Comparison of ENCODE assay signal across 16 cellular contexts in the genomic region with DNA sequence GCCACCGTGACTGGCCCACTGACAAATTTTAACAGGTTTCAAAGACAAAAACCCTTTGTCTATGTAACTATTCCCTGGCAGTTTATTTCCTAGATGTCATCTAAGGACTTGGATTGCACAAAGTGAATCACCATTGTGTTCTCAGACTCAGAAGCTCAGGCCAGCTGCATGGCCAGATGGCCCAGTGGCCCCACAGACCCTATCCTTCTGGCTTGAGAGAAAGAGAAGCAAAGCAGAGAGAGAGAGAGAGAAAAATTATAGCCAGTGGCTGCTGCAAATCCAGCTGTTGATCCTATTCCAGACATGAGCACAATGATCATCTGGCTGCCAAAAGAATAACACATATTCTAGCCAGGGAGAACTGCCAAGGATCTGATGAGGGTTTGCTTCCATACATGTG. TPM values are rescaled to one million over a fixed set of nuclear protein-coding genes. Genes with fewer than 3 reads are reported as not detected.
DNase-seq lines count a peak whose midpoint lies in the region; ATAC-seq and TF ChIP-seq lines count a peak whose summit lies in the region.
"Had no signal": no experiment of that assay in that cellular context is flagged by ENCODE, and none has a peak within 500 bp of the region (broad histone marks: within the 10 kb centered on the region; RNA-seq: fewer than 3 reads in every experiment).

No MANE protein-coding gene starts in this region.

- H3K4me3 Mint-ChIP-seq in activated CD4-positive, alpha-beta T cell treated with anti-CD3 and anti-CD28 coated beads, Interleukin-2, amount 10 ng/mL, durations not matched to agents 7 days and 5 days: no peak overlapping the region
- no peak overlapping the region for H3K4me3 Mint-ChIP-seq in brain
- H3K4me3 Mint-ChIP-seq: activated naive CD8-positive, alpha-beta T cell had no signal

- no peaks in the 10 kb centered on the region for H3K27me3 Mint-ChIP-seq in activated CD4-positive, alpha-beta T cell treated with anti-CD3 and anti-CD28 coated beads, Interleukin-2, amount 10 ng/mL, durations not matched to agents 7 days and 5 days
- H3K27me3 Mint-ChIP-seq in brain: no peaks in the 10 kb centered on the region
- H3K27me3 Mint-ChIP-seq: activated naive CD8-positive, alpha-beta T cell had no signal

- intact Hi-C loops in left ventricle myocardium superior (cut with micrococcal nuclease): no loop called here

- peak overlapping the region; percentile 31 for H3K27ac ChIP-seq in stomach smooth muscle (ENCODE audit: low read length)

- POLR2A ChIA-PET in activated CD4-positive, alpha-beta T cell treated with anti-CD3 and anti-CD28 coated beads, Interleukin-2, amount 10 ng/mL, durations not matched to agents 7 days and 5 days (lab: Charles Lee): no interaction called here

- H3K9me3 ChIP-seq in stomach smooth muscle (ENCODE audit: control insufficient read depth in 2 of 2, low read length in 2 of 2): no peaks in the 10 kb centered on the region

- ATAC-seq in left ventricle myocardium superior (peak; percentile 95), GM21737 (IDR thresholded peaks at IDR 0.05; ENCODE audit: unreplicated experiment) (no peak), GM19023 (IDR thresholded peaks at IDR 0.05; ENCODE audit: unreplicated experiment) (no peak)

- no peak overlapping the region for H3K9ac ChIP-seq in stomach smooth muscle (ENCODE audit: low read length in 2 of 2)

- peaks cover 60% of the 10 kb centered on the region for H3K4me1 Mint-ChIP-seq in activated CD4-positive, alpha-beta T cell treated with anti-CD3 and anti-CD28 coated beads, Interleukin-2, amount 10 ng/mL, durations not matched to agents 7 days and 5 days
- H3K4me1 Mint-ChIP-seq in brain: peaks cover 16% of the 10 kb centered on the region

- TF ChIP-seq CTCF in brain (conservative IDR thresholded peaks at IDR 0.05) (no peak), GM20000 (IDR thresholded peaks at IDR 0.05; ENCODE audit: extremely low read depth, missing control alignments) (no peak)

- no peaks in the 10 kb centered on the region for H3K36me3 ChIP-seq in stomach smooth muscle (ENCODE audit: control insufficient read depth in 2 of 2, insufficient read depth in 2 of 2, low read length in 2 of 2)

- CTCF ChIA-PET in activated CD4-positive, alpha-beta T cell treated with anti-CD3 and anti-CD28 coated beads, Interleukin-2, amount 10 ng/mL, durations not matched to agents 7 days and 5 days (lab: Charles Lee): interaction anchor here (0.7 to 1.7 kb wide), 4 partner anchors 14 to 121 kb away, joined by 3 to 5 read pairs (median 4); no protein-coding TSS in a partner anchor

- no peak overlapping the region for H3K4me3 ChIP-seq in stomach smooth muscle (ENCODE audit: low read length in 2 of 2)

- H3K4me1 ChIP-seq in stomach smooth muscle (ENCODE audit: control insufficient read depth, insufficient read depth, low read length): peaks cover 17% of the 10 kb centered on the region

- peaks cover 9% of the 10 kb centered on the region for H3K9me3 Mint-ChIP-seq in activated CD4-positive, alpha-beta T cell treated with anti-CD3 and anti-CD28 coated beads, Interleukin-2, amount 10 ng/mL, durations not matched to agents 7 days and 5 days
- H3K9me3 Mint-ChIP-seq in brain: no peaks in the 10 kb centered on the region

- H3K27ac Mint-ChIP-seq in activated CD4-positive, alpha-beta T cell treated with anti-CD3 and anti-CD28 coated beads, Interleukin-2, amount 10 ng/mL, durations not matched to agents 7 days and 5 days: peak overlapping the region; percentile 2
- H3K27ac Mint-ChIP-seq in brain: peak overlapping the region in 3 of 5 experiments; percentile 3 to 56 (median 38)

- peaks cover 13% of the 10 kb centered on the region for H3K36me3 Mint-ChIP-seq in activated CD4-positive, alpha-beta T cell treated with anti-CD3 and anti-CD28 coated beads, Interleukin-2, amount 10 ng/mL, durations not matched to agents 7 days and 5 days (ENCODE audit: low read depth)
- H3K36me3 Mint-ChIP-seq in brain: no peaks in the 10 kb centered on the region

- H3K27me3 ChIP-seq in stomach smooth muscle (ENCODE audit: control insufficient read depth in 1 of 2, insufficient read depth in 2 of 2, low read length in 2 of 2): no peaks in the 10 kb centered on the region

- DNase-seq in activated CD4-positive, alpha-beta T cell treated with anti-CD3 and anti-CD28 coated beads, Interleukin-2, amount 10 ng/mL, durations not matched to agents 7 days and 5 days: no peak
- no peak for DNase-seq in activated CD4-positive, alpha-beta T cell treated with anti-CD3 and anti-CD28 coated beads for 1 hour
- peak; percentile 71 for DNase-seq in left ventricle myocardium superior
- no peak for DNase-seq in GM20000 (ENCODE audit: low spot score)
- DNase-seq: activated CD4-positive, alpha-beta T cell treated with anti-CD3 and anti-CD28 coated beads, Interleukin-2, amount 50 U/mL, for 48 hours; MM.1S; stimulated activated CD4-positive, alpha-beta T cell treated with anti-CD3 and anti-CD28 coated beads, Interleukin-12 subunit alpha, Interleukin-12 subunit beta, amount 100 ng/mL, for 4 hours had no signal

RNA-seq across cellular contexts. Expression of gene CTLA4, which starts 25.8 kb away (rescaled TPM):
- 10 to 100 TPM; 20.1 to 22.7 TPM for total RNA-seq in activated CD4-positive, alpha-beta T cell treated with anti-CD3 and anti-CD28 coated beads, Interleukin-2, amount 10 ng/mL, durations not matched to agents 7 days and 5 days
- not detected for polyA plus RNA-seq in brain (ENCODE audit: insufficient read depth, low read depth, low replicate concordance)
- not detected for total RNA-seq in left ventricle myocardium superior
- total RNA-seq: fibroblast of villous mesenchyme, kidney epithelial cell had no signal
- polyA plus RNA-seq: AG04450, neural cell had no signal

RNA-seq across cellular contexts. Expression of gene ICOS, which starts 43.2 kb away (rescaled TPM):
- total RNA-seq in activated CD4-positive, alpha-beta T cell treated with anti-CD3 and anti-CD28 coated beads, Interleukin-2, amount 10 ng/mL, durations not matched to agents 7 days and 5 days: 10 to 100 TPM; 52.0 to 63.6 TPM
- not detected for polyA plus RNA-seq in brain (ENCODE audit: insufficient read depth, low read depth, low replicate concordance)
- total RNA-seq in left ventricle myocardium superior: not detected
- total RNA-seq: fibroblast of villous mesenchyme, kidney epithelial cell had no signal
- polyA plus RNA-seq: AG04450, neural cell had no signal

Comparison
In these comparisons a context has a peak if more than half of its experiments do, and no peak if none do; other contexts are left out.
1. RNA of gene CTLA4, which starts 25.8 kb away (total RNA-seq): 20.1 to 22.7 TPM in activated CD4-positive, alpha-beta T cell treated with anti-CD3 and anti-CD28 coated beads, Interleukin-2, amount 10 ng/mL, durations not matched to agents 7 days and 5 days; not detected in left ventricle myocardium superior (single experiment); every median in the first group is over 10 times any median in the second.
2. RNA of gene ICOS, which starts 43.2 kb away (total RNA-seq): 52.0 to 63.6 TPM in activated CD4-positive, alpha-beta T cell treated with anti-CD3 and anti-CD28 coated beads, Interleukin-2, amount 10 ng/mL, durations not matched to agents 7 days and 5 days; not detected in left ventricle myocardium superior (single experiment); every median in the first group is over 10 times any median in the second.